ENCODE assay signal across 26 cellular contexts in genomic region chr6:52027699-52028098, GRCh38. TPM values are rescaled to one million over a fixed set of nuclear protein-coding genes. Genes with fewer than 3 reads are reported as not detected.
"Had no signal": no experiment of that assay in that cellular context is flagged by ENCODE, and none has a peak within 500 bp of the region (broad histone marks: within the 10 kb centered on the region; RNA-seq: fewer than 3 reads in every experiment).

No MANE protein-coding gene starts in this region.

- DNase-seq: kidney glomerular epithelial cell; left colon; lower lobe of right lung; mammary epithelial cell; mesenchymal stem cell; naive thymus-derived CD8-positive, alpha-beta T cell; occipital lobe; ovary; right lobe of liver; stimulated activated CD4-positive, alpha-beta T cell treated with anti-CD3 and anti-CD28 coated beads, Interleukin-1b, Interleukin-23, amount 100 ng/mL, for 48 hours; stimulated activated CD4-positive, alpha-beta T cell treated with anti-CD3 and anti-CD28 coated beads, Interleukin-2, amount 100 ng/mL, for 48 hours; stimulated activated CD4-positive, alpha-beta T cell treated with anti-CD3 and anti-CD28 coated beads, Interleukin-4, amount 100 ng/mL, for 4 hours; stimulated activated CD8-positive, alpha-beta memory T cell treated with anti-CD3 and anti-CD28 coated beads, Interleukin-4, amount 100 ng/mL, for 48 hours; stimulated activated naive CD4-positive, alpha-beta T cell treated with Interleukin-2 at 50 U/mL for 16 hours; stimulated activated naive CD8-positive, alpha-beta T cell treated with anti-CD3 and anti-CD28 coated beads, Interleukin-15, amount 100 ng/mL, for 72 hours; substantia nigra; uterus had no signal

- H3K4me1 Mint-ChIP-seq: naive thymus-derived CD8-positive, alpha-beta T cell; neural progenitor cell; stimulated activated memory B cell treated with anti-CD40 and anti-IgM and Interleukin-4, amounts not matched to agents 10 μg/mL and 1 μg/mL and 100 μg/mL, for 72 hours; stimulated activated naive CD8-positive, alpha-beta T cell treated with anti-CD3 and anti-CD28 coated beads, Interleukin-15, amount 100 ng/mL, for 72 hours had no signal

- ATAC-seq: left colon; left lung; lower lobe of right lung; naive thymus-derived CD8-positive, alpha-beta T cell; right lobe of liver; stimulated activated memory B cell treated with anti-CD40 and anti-IgM and Interleukin-4, amounts not matched to agents 10 μg/mL and 1 μg/mL and 100 μg/mL, for 72 hours; stimulated activated naive CD8-positive, alpha-beta T cell treated with anti-CD3 and anti-CD28 coated beads, Interleukin-15, amount 100 ng/mL, for 72 hours had no signal

- H3K27me3 Mint-ChIP-seq: progenitor cell of endocrine pancreas; stimulated activated naive CD8-positive, alpha-beta T cell treated with anti-CD3 and anti-CD28 coated beads, Interleukin-15, amount 100 ng/mL, for 72 hours had no signal

- H3K4me3 Mint-ChIP-seq: naive thymus-derived CD8-positive, alpha-beta T cell; nephron; neural progenitor cell; stimulated activated memory B cell treated with anti-CD40 and anti-IgM and Interleukin-4, amounts not matched to agents 10 μg/mL and 1 μg/mL and 100 μg/mL, for 72 hours; stimulated activated naive CD8-positive, alpha-beta T cell treated with anti-CD3 and anti-CD28 coated beads, Interleukin-15, amount 100 ng/mL, for 72 hours; type B pancreatic cell had no signal

- H3K36me3 Mint-ChIP-seq: neural progenitor cell; stimulated activated memory B cell treated with anti-CD40 and anti-IgM and Interleukin-4, amounts not matched to agents 10 μg/mL and 1 μg/mL and 100 μg/mL, for 72 hours; type B pancreatic cell had no signal

- H3K27ac Mint-ChIP-seq: naive thymus-derived CD8-positive, alpha-beta T cell; nephron; neural progenitor cell; progenitor cell of endocrine pancreas; stimulated activated memory B cell treated with anti-CD40 and anti-IgM and Interleukin-4, amounts not matched to agents 10 μg/mL and 1 μg/mL and 100 μg/mL, for 72 hours; stimulated activated naive CD8-positive, alpha-beta T cell treated with anti-CD3 and anti-CD28 coated beads, Interleukin-15, amount 100 ng/mL, for 72 hours; type B pancreatic cell had no signal

RNA-seq across cellular contexts. Expression of gene PKHD1, which starts 59.7 kb away (rescaled TPM):
- total RNA-seq: naive thymus-derived CD8-positive, alpha-beta T cell; pulmonary artery endothelial cell; right atrium auricular region; smooth muscle cell had no signal
